Comparison of ENCODE assay signal across 14 cellular contexts in the genomic region with DNA sequence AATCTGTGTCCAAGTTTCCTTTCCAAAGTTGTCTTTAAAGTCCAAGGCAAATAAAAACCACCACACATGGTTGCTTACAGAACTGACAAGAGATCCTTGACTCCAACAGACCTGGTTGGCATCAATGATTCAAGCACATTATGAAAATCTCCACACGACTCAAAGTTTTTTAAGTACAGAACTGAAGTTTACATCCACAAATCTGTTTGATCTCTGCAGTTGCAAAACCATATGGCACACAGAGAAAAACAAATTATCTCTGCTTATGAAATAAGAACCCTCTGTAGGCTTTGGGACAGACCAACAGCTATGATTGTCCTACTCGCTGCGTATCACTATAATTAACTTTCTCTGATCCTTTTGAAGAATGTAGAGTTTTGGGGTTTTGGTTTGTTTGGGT.
"Had no signal": no experiment of that assay in that cellular context is flagged by ENCODE, and none has a peak within 500 bp of the region (broad histone marks: within the 10 kb centered on the region; RNA-seq: fewer than 3 reads in every experiment).

No MANE protein-coding gene starts in this region.

- H3K27me3 ChIP-seq: breast epithelium, right atrium auricular region, stomach had no signal

- H3K36me3 Mint-ChIP-seq: memory B cell, type B pancreatic cell had no signal

- H3K9me3 ChIP-seq: breast epithelium, prostate gland, right atrium auricular region, stomach had no signal

- DNase-seq: activated CD4-positive, alpha-beta T cell treated with anti-CD3 and anti-CD28 coated beads, Interleukin-2, amount 50 U/mL, for 4 hours; activated gamma-delta T cell; activated T-cell treated with anti-CD3 and anti-CD28 coated beads, Interleukin-2, amount 50 U/mL, for 48 hours; erythroblast; stomach; T-helper 9 cell had no signal

- H3K4me3 Mint-ChIP-seq: memory B cell, neural crest cell, type B pancreatic cell had no signal

- H3K27me3 Mint-ChIP-seq: type B pancreatic cell had no signal

- H3K36me3 ChIP-seq: breast epithelium, prostate gland, right atrium auricular region, stomach had no signal

- H3K4me3 ChIP-seq: breast epithelium, coronary artery, prostate gland, right atrium auricular region, SK-N-MC, stomach had no signal

- H3K27ac Mint-ChIP-seq: memory B cell, type B pancreatic cell had no signal

- H3K4me1 ChIP-seq: breast epithelium had no signal

- H3K9me3 Mint-ChIP-seq: memory B cell, neural crest cell, type B pancreatic cell had no signal

- H3K27ac ChIP-seq: breast epithelium, coronary artery, prostate gland, right atrium auricular region, SK-N-MC, stomach had no signal
